ENCODE assay signal across 1 cellular context in genomic region chr16:69131167-69131748, GRCh38.
TF ChIP-seq lines count a peak whose summit lies in the region.

No MANE protein-coding gene starts in this region.

TF ChIP-seq in GM12878, 131 proteins besides CTCF, POLR2A, EP300 and RAD21:
- TF ChIP-seq EGR1 (IDR thresholded peaks at IDR 0.05; ENCODE audit: borderline replicate concordance in 1 of 2, low read depth in 2 of 2, low read length in 2 of 2): peak in 1 of 2 experiments; percentile 79; a peak in 2 of 3 replicates
- no peak for TF ChIP-seq FOXK2 (IDR thresholded peaks at IDR 0.05)
- TF ChIP-seq SUPT20H (IDR thresholded peaks at IDR 0.05; ENCODE audit: borderline replicate concordance, control insufficient read depth, low read depth, low read length): no peak
- TF ChIP-seq NRF1 (conservative IDR thresholded peaks at IDR 0.05; ENCODE audit: low read depth, low read length): no peak
- TF ChIP-seq RUNX3 (IDR thresholded peaks at IDR 0.05; ENCODE audit: low read length): no peak
- peak; percentile 28; the same call in 1 of the 2 replicates for TF ChIP-seq SPI1 (IDR thresholded peaks at IDR 0.05; ENCODE audit: borderline replicate concordance, insufficient read depth, low read depth, low read length)
- no peak for TF ChIP-seq MLLT1 (IDR thresholded peaks at IDR 0.05)
- no peak for TF ChIP-seq HCFC1 (IDR thresholded peaks at IDR 0.05; ENCODE audit: low read length)
- TF ChIP-seq WRNIP1 (IDR thresholded peaks at IDR 0.05; ENCODE audit: borderline replicate concordance, low read depth, low read length): no peak
- peak; percentile 58; the same call in 1 of the 2 replicates for TF ChIP-seq YY1 (IDR thresholded peaks at IDR 0.05; ENCODE audit: low read depth, low read length)
- TF ChIP-seq NR2F1 (conservative IDR thresholded peaks at IDR 0.05): no peak
- no peak for TF ChIP-seq TCF3 (IDR thresholded peaks at IDR 0.05; ENCODE audit: borderline replicate concordance, insufficient read depth, low read depth, low read length)
